ENCODE assay signal across 13 cellular contexts in the genomic region with DNA sequence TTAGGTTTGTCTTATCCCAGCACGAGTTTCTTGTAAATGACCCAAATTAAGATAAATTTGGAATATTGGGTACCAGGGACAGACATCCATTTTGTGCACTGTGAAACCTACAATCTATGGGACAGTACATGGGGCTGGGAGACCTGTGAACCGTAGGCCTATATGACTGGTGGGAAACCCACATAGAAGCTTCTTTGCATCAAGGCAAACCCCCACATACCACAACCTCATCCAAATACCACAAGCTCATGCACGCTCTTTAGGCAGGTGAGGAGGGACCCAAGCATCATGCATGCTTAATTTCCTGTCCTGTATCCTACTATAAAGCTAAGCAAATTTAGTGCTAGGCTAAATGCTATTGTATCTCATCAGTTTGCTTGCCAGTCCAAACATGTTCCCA.
DNase-seq lines count a peak whose midpoint lies in the region; ATAC-seq, FAIRE-seq and TF ChIP-seq lines count a peak whose summit lies in the region.
"Had no signal": no experiment of that assay in that cellular context is flagged by ENCODE, and none has a peak within 500 bp of the region (broad histone marks: within the 10 kb centered on the region; RNA-seq: fewer than 3 reads in every experiment).

No MANE protein-coding gene starts in this region.

- peak; percentile 75 for ATAC-seq in HG02885 (IDR thresholded peaks at IDR 0.05; ENCODE audit: poor library complexity, unreplicated experiment)
- peak; percentile 78 for ATAC-seq in activated naive CD8-positive, alpha-beta T cell treated with anti-CD3 and anti-CD28 coated beads, Interleukin-2, amount 50 U/mL, for 24 hours
- ATAC-seq: left lung had no signal

- H3K36me3 ChIP-seq in HAP-1 (replicated peaks) = no peaks in the 10 kb centered on the region
- H3K36me3 ChIP-seq: left lung had no signal

- H3K27ac Mint-ChIP-seq in activated naive CD8-positive, alpha-beta T cell treated with anti-CD3 and anti-CD28 coated beads, Interleukin-2, amount 50 U/mL, for 24 hours = no peak overlapping the region
- H3K27ac Mint-ChIP-seq: activated B cell treated with CpG ODN at 0.5 μM for 24 hours, progenitor cell of endocrine pancreas had no signal

- H3K9me3 ChIP-seq in HAP-1 = no peaks in the 10 kb centered on the region

- CTCF ChIA-PET in GM10248 (lab: Yijun Ruan, JAX) = interaction anchor here (1.2 to 3.6 kb wide), 6 partner anchors 9 to 30 kb away, joined by 3 to 26 read pairs (median 8); no protein-coding TSS in a partner anchor

- FAIRE-seq in GM19239 (lab: Jason Lieb, UNC) = peak; percentile 28

- no peak overlapping the region for H3K4me3 ChIP-seq in HAP-1
- H3K4me3 ChIP-seq: left lung had no signal

- H3K36me3 Mint-ChIP-seq in activated naive CD8-positive, alpha-beta T cell treated with anti-CD3 and anti-CD28 coated beads, Interleukin-2, amount 50 U/mL, for 24 hours (ENCODE audit: low read depth) = peaks cover 25% of the 10 kb centered on the region

- TF ChIP-seq CTCF in GM10248 (IDR thresholded peaks at IDR 0.05; ENCODE audit: control extremely low read depth, extremely low read depth, low read depth, missing control alignments) = no peak

- peaks cover 40% of the 10 kb centered on the region for H3K4me1 Mint-ChIP-seq in activated naive CD8-positive, alpha-beta T cell treated with anti-CD3 and anti-CD28 coated beads, Interleukin-2, amount 50 U/mL, for 24 hours
- H3K4me1 Mint-ChIP-seq: activated B cell treated with CpG ODN at 0.5 μM for 24 hours had no signal

- no peaks in the 10 kb centered on the region for H3K27me3 Mint-ChIP-seq in activated naive CD8-positive, alpha-beta T cell treated with anti-CD3 and anti-CD28 coated beads, Interleukin-2, amount 50 U/mL, for 24 hours
- H3K27me3 Mint-ChIP-seq: CD4-positive, alpha-beta memory T cell; progenitor cell of endocrine pancreas had no signal

- DNase-seq in GM10248 (ENCODE audit: extremely low spot score) = peak; percentile 25
- DNase-seq in GM19239 (ENCODE audit: insufficient read length, low spot score) = no peak
- peak; percentile 29 for DNase-seq in activated naive CD8-positive, alpha-beta T cell treated with anti-CD3 and anti-CD28 coated beads, Interleukin-2, amount 50 U/mL, for 24 hours
- no peak for DNase-seq in NCI-H2081 (lab: John Stamatoyannopoulos, UW)
- no peak for DNase-seq in T1000 (lab: John Stamatoyannopoulos, UW)
- DNase-seq in HAP-1 (ENCODE audit: low spot score in 2 of 2) = no peak
- DNase-seq in DMS114 treated with DMSO at 0.1 percent for 48 hours (lab: John Stamatoyannopoulos, UW; ENCODE audit: unreplicated experiment) = no peak
- DNase-seq: activated B cell treated with CpG ODN at 0.5 μM for 24 hours; caudate nucleus; CD4-positive, alpha-beta memory T cell had no signal

- no peak overlapping the region for H3K4me3 Mint-ChIP-seq in activated naive CD8-positive, alpha-beta T cell treated with anti-CD3 and anti-CD28 coated beads, Interleukin-2, amount 50 U/mL, for 24 hours
- H3K4me3 Mint-ChIP-seq: activated B cell treated with CpG ODN at 0.5 μM for 24 hours; CD4-positive, alpha-beta memory T cell had no signal

- POLR2A ChIA-PET in GM10248 (lab: Yijun Ruan, JAX) = no interaction called here

- no peaks in the 10 kb centered on the region for H3K27me3 ChIP-seq in HAP-1 (ENCODE audit: low read depth)
- H3K27me3 ChIP-seq: left lung had no signal

- in situ Hi-C loops in HAP-1 (cut with MboI; ENCODE audit: low sequenced_read_pairs) = no loop called here

- no peaks in the 10 kb centered on the region for H3K4me1 ChIP-seq in HAP-1
- H3K4me1 ChIP-seq: left lung had no signal

- peaks cover 9% of the 10 kb centered on the region for H3K9me3 Mint-ChIP-seq in activated naive CD8-positive, alpha-beta T cell treated with anti-CD3 and anti-CD28 coated beads, Interleukin-2, amount 50 U/mL, for 24 hours

Comparison
In these comparisons a context has a peak if more than half of its experiments do, and no peak if none do; other contexts are left out.
1. DNase-seq: peak in GM10248 (single experiment) and activated naive CD8-positive, alpha-beta T cell treated with anti-CD3 and anti-CD28 coated beads, Interleukin-2, amount 50 U/mL, for 24 hours (single experiment); none in GM19239 (single experiment), NCI-H2081 (0 of 2), T1000 (single experiment), HAP-1 (0 of 2) and DMS114 treated with DMSO at 0.1 percent for 48 hours (single experiment).